In genomic region chr17:27473190-27473747, GRCh38 we compare ENCODE assay signal across 9 cellular contexts. TPM values are rescaled to one million over a fixed set of nuclear protein-coding genes. Genes with fewer than 3 reads are reported as not detected.
DNase-seq lines count a peak whose midpoint lies in the region; ATAC-seq and TF ChIP-seq lines count a peak whose summit lies in the region.
"Had no signal": no experiment of that assay in that cellular context is flagged by ENCODE, and none has a peak within 500 bp of the region (broad histone marks: within the 10 kb centered on the region; RNA-seq: fewer than 3 reads in every experiment).

No MANE protein-coding gene starts in this region.

- H3K27ac ChIP-seq in transverse colon (peak overlapping the region; percentile 56 to 69 (median 59)), foreskin keratinocyte (no peak overlapping the region)

- H3K27me3 ChIP-seq in transverse colon (no peaks in the 10 kb centered on the region), foreskin keratinocyte (peaks cover 17% of the 10 kb centered on the region)

- in situ Hi-C loops in transverse colon (cut with MboI; ENCODE audit: low pct_ligation_motif_present in 1 of 4, low pct_unique_long_range_greater_than_20kb in 1 of 4, low sequenced_read_pairs in 3 of 4), result loop anchor here in 2 of 4 donors (25.0 kb wide), 3 partner anchors 111 to 236 kb away; no protein-coding TSS in a partner anchor

- CTCF ChIA-PET in activated CD4-positive, alpha-beta memory T cell treated with anti-CD3 and anti-CD28 coated beads, Interleukin-2, amount 10 ng/mL, durations not matched to agents 7 days and 5 days (lab: Charles Lee), result interaction anchor here (1.0 to 4.2 kb wide), 7 partner anchors 18 to 140 kb away, joined by 3 to 14 read pairs (median 3); partner anchors contain the start of gene KSR1

- peaks cover 2% of the 10 kb centered on the region for H3K36me3 Mint-ChIP-seq in activated naive CD4-positive, alpha-beta T cell treated with anti-CD3 and anti-CD28 coated beads, Interleukin-2, amount 50 U/mL, for 24 hours
- H3K36me3 Mint-ChIP-seq in activated CD4-positive, alpha-beta memory T cell treated with anti-CD3 and anti-CD28 coated beads, Interleukin-2, amount 10 ng/mL, durations not matched to agents 7 days and 5 days (ENCODE audit: low read depth), result no peaks in the 10 kb centered on the region
- H3K36me3 Mint-ChIP-seq in immature natural killer cell, result no peaks in the 10 kb centered on the region
- H3K36me3 Mint-ChIP-seq in progenitor cell of endocrine pancreas (ENCODE audit: insufficient read depth), result no peaks in the 10 kb centered on the region

- TF ChIP-seq POLR2A in transverse colon (IDR thresholded peaks at IDR 0.05), result no peak

- no peaks in the 10 kb centered on the region for H3K36me3 ChIP-seq in transverse colon

- no peaks in the 10 kb centered on the region for H3K9me3 ChIP-seq in transverse colon

- no peak for TF ChIP-seq CTCF in transverse colon (IDR thresholded peaks at IDR 0.05)
- no peak for TF ChIP-seq CTCF in foreskin keratinocyte (conservative IDR thresholded peaks at IDR 0.05)
- TF ChIP-seq CTCF in progenitor cell of endocrine pancreas (IDR thresholded peaks at IDR 0.05; ENCODE audit: unreplicated experiment), result no peak

- DNase-seq in activated naive CD4-positive, alpha-beta T cell treated with anti-CD3 and anti-CD28 coated beads, Interleukin-2, amount 50 U/mL, for 16 hours, result no peak
- DNase-seq in activated CD4-positive, alpha-beta memory T cell treated with anti-CD3 and anti-CD28 coated beads, Interleukin-2, amount 10 ng/mL, durations not matched to agents 7 days and 5 days, result no peak
- DNase-seq in immature natural killer cell (no peak), transverse colon (no peak), foreskin keratinocyte (no peak), progenitor cell of endocrine pancreas (ENCODE audit: low spot score, unreplicated experiment) (no peak), NOMO-1 treated with dmso at 0.1 percent for 144 hours (lab: John Stamatoyannopoulos, UW; ENCODE audit: unreplicated experiment) (no peak)
- DNase-seq: NCI-H1930 had no signal

- no peak for ATAC-seq in foreskin keratinocyte

- POLR2A ChIA-PET in activated CD4-positive, alpha-beta memory T cell treated with anti-CD3 and anti-CD28 coated beads, Interleukin-2, amount 10 ng/mL, durations not matched to agents 7 days and 5 days (lab: Charles Lee), result interaction anchor here (1.0 to 6.4 kb wide), 9 partner anchors 8 to 335 kb away, joined by 3 to 89 read pairs (median 6); partner anchors contain the start of genes KSR1 and WSB1

- H3K4me3 Mint-ChIP-seq in activated naive CD4-positive, alpha-beta T cell treated with anti-CD3 and anti-CD28 coated beads, Interleukin-2, amount 50 U/mL, for 24 hours, result peak overlapping the region; percentile 80
- peak overlapping the region; percentile 61 for H3K4me3 Mint-ChIP-seq in activated CD4-positive, alpha-beta memory T cell treated with anti-CD3 and anti-CD28 coated beads, Interleukin-2, amount 10 ng/mL, durations not matched to agents 7 days and 5 days
- peak overlapping the region; percentile 53 to 83 (median 68) for H3K4me3 Mint-ChIP-seq in immature natural killer cell
- no peak overlapping the region for H3K4me3 Mint-ChIP-seq in progenitor cell of endocrine pancreas (ENCODE audit: low read depth)

- peak overlapping the region; percentile 100 for H3K27ac Mint-ChIP-seq in activated naive CD4-positive, alpha-beta T cell treated with anti-CD3 and anti-CD28 coated beads, Interleukin-2, amount 50 U/mL, for 24 hours
- H3K27ac Mint-ChIP-seq in activated CD4-positive, alpha-beta memory T cell treated with anti-CD3 and anti-CD28 coated beads, Interleukin-2, amount 10 ng/mL, durations not matched to agents 7 days and 5 days, result peak overlapping the region; percentile 98
- peak overlapping the region; percentile 91 to 97 (median 96) for H3K27ac Mint-ChIP-seq in immature natural killer cell
- H3K27ac Mint-ChIP-seq in progenitor cell of endocrine pancreas, result no peak overlapping the region

- WGBS in transverse colon (ENCODE audit: low coverage in 1 of 2), 2 donors, result 81 to 89% methylated on average over 6 of the region's 6 CpGs

- no peak overlapping the region for H3K4me3 ChIP-seq in transverse colon

- TF ChIP-seq EP300 in transverse colon (IDR thresholded peaks at IDR 0.05; ENCODE audit: low read depth), result no peak

- intact Hi-C loops in transverse colon (cut with DNase I; ENCODE audit: low total_unique reads), result no loop called here

- peaks cover 82% of the 10 kb centered on the region for H3K4me1 Mint-ChIP-seq in activated naive CD4-positive, alpha-beta T cell treated with anti-CD3 and anti-CD28 coated beads, Interleukin-2, amount 50 U/mL, for 24 hours
- peaks cover 90% of the 10 kb centered on the region for H3K4me1 Mint-ChIP-seq in activated CD4-positive, alpha-beta memory T cell treated with anti-CD3 and anti-CD28 coated beads, Interleukin-2, amount 10 ng/mL, durations not matched to agents 7 days and 5 days
- peaks cover 67 to 76% of the 10 kb centered on the region in 2 donors for H3K4me1 Mint-ChIP-seq in immature natural killer cell
- H3K4me1 Mint-ChIP-seq in progenitor cell of endocrine pancreas (ENCODE audit: low read depth), result no peaks in the 10 kb centered on the region

- H3K27me3 Mint-ChIP-seq in activated naive CD4-positive, alpha-beta T cell treated with anti-CD3 and anti-CD28 coated beads, Interleukin-2, amount 50 U/mL, for 24 hours, result no peaks in the 10 kb centered on the region
- H3K27me3 Mint-ChIP-seq in activated CD4-positive, alpha-beta memory T cell treated with anti-CD3 and anti-CD28 coated beads, Interleukin-2, amount 10 ng/mL, durations not matched to agents 7 days and 5 days, result no peaks in the 10 kb centered on the region
- H3K27me3 Mint-ChIP-seq in immature natural killer cell (ENCODE audit: low read depth in 3 of 3) (peaks cover 0 to 3% (median 2%) of the 10 kb centered on the region in 3 donors), progenitor cell of endocrine pancreas (no peaks in the 10 kb centered on the region)

- peaks cover 11 to 19% (median 13%) of the 10 kb centered on the region in 4 donors for H3K4me1 ChIP-seq in transverse colon
- peaks cover 10% of the 10 kb centered on the region for H3K4me1 ChIP-seq in foreskin keratinocyte

- H3K9me3 Mint-ChIP-seq in activated naive CD4-positive, alpha-beta T cell treated with anti-CD3 and anti-CD28 coated beads, Interleukin-2, amount 50 U/mL, for 24 hours, result no peaks in the 10 kb centered on the region
- no peaks in the 10 kb centered on the region for H3K9me3 Mint-ChIP-seq in activated CD4-positive, alpha-beta memory T cell treated with anti-CD3 and anti-CD28 coated beads, Interleukin-2, amount 10 ng/mL, durations not matched to agents 7 days and 5 days
- H3K9me3 Mint-ChIP-seq in immature natural killer cell, result no peaks in the 10 kb centered on the region
- H3K9me3 Mint-ChIP-seq in progenitor cell of endocrine pancreas (ENCODE audit: low read depth), result no peaks in the 10 kb centered on the region

RNA-seq across cellular contexts. Expression of gene KSR1, which starts 17.0 kb away (rescaled TPM):
- total RNA-seq in activated CD4-positive, alpha-beta memory T cell treated with anti-CD3 and anti-CD28 coated beads, Interleukin-2, amount 10 ng/mL, durations not matched to agents 7 days and 5 days, result 10 to 100 TPM; 44.4 to 47.6 TPM
- polyA plus RNA-seq in immature natural killer cell, result 1 to 10 TPM; 1.8 to 5.6 (median 2.6) TPM
- total RNA-seq in transverse colon, result 10 to 100 TPM in 3 of 4 donors, 1 to 10 TPM in 1; 8.2 to 55.7 (median 30.9) TPM
- 1.3 and 2.2 TPM in 2 replicates for total RNA-seq in foreskin keratinocyte
- polyA plus RNA-seq in foreskin keratinocyte, result 0.65 and 0.75 TPM in 2 replicates
- 66.2 and 70.1 TPM in 2 replicates for total RNA-seq in progenitor cell of endocrine pancreas
